ENCODE assay signal across 8 cellular contexts in the genomic region with DNA sequence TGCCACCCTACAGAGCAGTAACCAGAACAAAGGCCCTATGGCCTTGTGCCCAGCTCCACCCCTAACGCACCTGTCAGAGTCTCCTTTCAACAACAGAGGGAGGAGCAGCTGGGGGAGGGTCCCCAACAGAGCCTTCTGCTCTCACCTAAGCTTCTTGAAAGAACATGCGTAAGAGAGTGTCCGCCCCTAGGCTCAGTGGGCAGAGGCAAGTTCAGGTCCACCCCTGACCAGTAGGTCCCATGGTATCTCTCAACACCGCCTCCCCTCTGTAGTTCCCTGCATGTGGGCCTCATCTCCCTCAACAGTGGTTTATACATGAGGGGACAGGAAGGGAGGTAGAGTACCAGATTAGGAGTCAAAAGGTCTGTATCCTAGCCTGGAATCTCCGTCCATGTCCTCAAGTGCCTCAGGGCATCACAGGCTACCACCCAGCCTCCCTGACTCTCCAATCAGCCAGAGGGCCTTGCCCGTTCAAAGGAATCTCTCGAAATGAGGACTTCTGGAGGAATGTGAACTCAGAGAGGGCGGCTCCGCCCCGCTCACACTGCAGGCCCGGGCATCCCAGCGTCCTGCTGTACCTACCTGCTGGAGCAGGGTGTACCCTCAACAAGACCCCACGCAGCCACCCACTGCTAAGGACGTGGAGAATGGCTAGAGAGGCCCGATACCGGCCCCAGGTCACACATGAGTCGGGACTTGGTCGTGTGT. TPM values are rescaled to one million over a fixed set of nuclear protein-coding genes. Genes with fewer than 3 reads are reported as not detected.
DNase-seq lines count a peak whose midpoint lies in the region; ATAC-seq and TF ChIP-seq lines count a peak whose summit lies in the region.

No MANE protein-coding gene starts in this region.

- H3K36me3 ChIP-seq in GM06990 (ENCODE audit: control insufficient read depth, insufficient read depth, low read length) = peaks cover 12% of the 10 kb centered on the region
- peaks cover 19% of the 10 kb centered on the region; the same call in 1 of the 2 replicates for H3K36me3 ChIP-seq in PC-3 (ENCODE audit: low read depth, low read length)
- peaks cover 10 to 14% of the 10 kb centered on the region in 2 experiments for H3K36me3 ChIP-seq in mesenchymal stem cell (ENCODE audit: control insufficient read depth in 1 of 2, insufficient read depth in 2 of 2, low read depth in 1 of 2, low read length in 2 of 2)

- POLR2A ChIA-PET in PC-3 (lab: Charles Lee; ENCODE audit: unreplicated experiment) = interaction anchor here (0.6 kb wide), 1 partner anchor 98 kb away, joined by 6 read pairs; a partner anchor contains a TSS

- no peak overlapping the region for H2BK15ac ChIP-seq in mesenchymal stem cell (ENCODE audit: low read depth, poor library complexity, severe bottlenecking)

- H2AFZ ChIP-seq in PC-3 (ENCODE audit: low read length) (peak overlapping the region; percentile 95), mesenchymal stem cell (ENCODE audit: low read depth, low read length) (no peak overlapping the region)

- no peak overlapping the region for H3K14ac ChIP-seq in mesenchymal stem cell (ENCODE audit: low read length in 2 of 2)

- H3K27ac ChIP-seq in 22Rv1 (peak overlapping the region; percentile 90), PC-3 (ENCODE audit: low read length) (peak overlapping the region; percentile 71), coronary artery (peak overlapping the region; percentile 72 to 87), mesenchymal stem cell (ENCODE audit: low read length, poor library complexity, severe bottlenecking) (no peak overlapping the region)

- H3K9me3 ChIP-seq in PC-3 (ENCODE audit: low read length) = no peaks in the 10 kb centered on the region
- no peaks in the 10 kb centered on the region for H3K9me3 ChIP-seq in mesenchymal stem cell (ENCODE audit: control insufficient read depth, low read length)

- ATAC-seq in HG03442 (IDR thresholded peaks at IDR 0.05; ENCODE audit: unreplicated experiment) (peak; percentile 5), PC-3 (peak; percentile 21), HG03469 (IDR thresholded peaks at IDR 0.05; ENCODE audit: unreplicated experiment) (no peak)

- 13% methylated on average over 18 of the region's 18 CpGs for WGBS in mesenchymal stem cell

- H3K23ac ChIP-seq in mesenchymal stem cell (ENCODE audit: low read length in 2 of 2) = no peak overlapping the region

- no peak overlapping the region for H4K8ac ChIP-seq in mesenchymal stem cell (ENCODE audit: low read length)

- H3K9me2 ChIP-seq in PC-3 (replicated peaks; ENCODE audit: low read length) = no peaks in the 10 kb centered on the region

- H4K91ac ChIP-seq in mesenchymal stem cell (ENCODE audit: low read length) = no peak overlapping the region

- no peak overlapping the region for H2AK5ac ChIP-seq in mesenchymal stem cell (ENCODE audit: low read length, severe bottlenecking)

- no peaks in the 10 kb centered on the region for H3F3A ChIP-seq in PC-3 (ENCODE audit: low read length, unreplicated experiment)

- peak; percentile 22; the same call in 1 of the 2 replicates for TF ChIP-seq CTCF in 22Rv1 (IDR thresholded peaks at IDR 0.05)
- TF ChIP-seq CTCF in GM06990 (IDR thresholded peaks at IDR 0.05; ENCODE audit: insufficient read depth, low read length, poor library complexity, severe bottlenecking) = no peak
- peak; percentile 26; the same call in 1 of the 2 replicates for TF ChIP-seq CTCF in PC-3 (conservative IDR thresholded peaks at IDR 0.05; ENCODE audit: low read depth, low read length)
- TF ChIP-seq CTCF in coronary artery (IDR thresholded peaks at IDR 0.05) = no peak

- H3K27me3 ChIP-seq in GM06990 (replicated peaks; ENCODE audit: control insufficient read depth, insufficient read depth, low read length) (no peaks in the 10 kb centered on the region), PC-3 (ENCODE audit: low read length) (no peaks in the 10 kb centered on the region), mesenchymal stem cell (ENCODE audit: control insufficient read depth in 1 of 2, insufficient read depth in 1 of 2, low read length in 2 of 2) (no peaks in the 10 kb centered on the region)

- DNase-seq in GM06990 (ENCODE audit: extremely low read depth, insufficient read length) (no peak), PC-3 (peak; percentile 67), coronary artery (ENCODE audit: low spot score) (no peak), mesenchymal stem cell (peak; percentile 25)
- no peak for DNase-seq in activated effector memory CD4-positive, alpha-beta T cell treated with Interleukin-2 at 50 U/mL for 16 hours

- H3K4ac ChIP-seq in mesenchymal stem cell (ENCODE audit: low read depth in 1 of 2, low read length in 2 of 2) = no peak overlapping the region

- H3K18ac ChIP-seq in mesenchymal stem cell (ENCODE audit: low read depth in 1 of 2, low read length in 2 of 2) = no peak overlapping the region

- intact Hi-C loops in PC-3 (cut with micrococcal nuclease) = loop anchor here (1.0 to 5.0 kb wide), 5 partner anchors 18 to 134 kb away; a partner anchor contains a TSS

- H2BK120ac ChIP-seq in mesenchymal stem cell (ENCODE audit: low read depth, low read length) = no peak overlapping the region

- CTCF ChIA-PET in PC-3 (lab: Charles Lee) = interaction anchor here (0.7 to 1.3 kb wide), 4 partner anchors 9 to 152 kb away, joined by 3 to 6 read pairs (median 4); no protein-coding TSS in a partner anchor

- H3K4me2 ChIP-seq in PC-3 (ENCODE audit: low read length) (peak overlapping the region; percentile 96), mesenchymal stem cell (ENCODE audit: low read length, poor library complexity, severe bottlenecking) (peak overlapping the region; percentile 98)

- no peaks in the 10 kb centered on the region for H4K20me1 ChIP-seq in PC-3 (ENCODE audit: low read length)

- H3K79me2 ChIP-seq in PC-3 (ENCODE audit: low read length) = peaks cover 31% of the 10 kb centered on the region

- H2BK12ac ChIP-seq in mesenchymal stem cell (ENCODE audit: low read length in 2 of 2) = no peak overlapping the region

- BruUV-seq in PC-3 (replicated peaks; lab: Mats Ljungman, UMichigan) = TSS peak; percentile 48

- peaks cover 21% of the 10 kb centered on the region for H3K79me1 ChIP-seq in mesenchymal stem cell (replicated peaks; ENCODE audit: low read length, poor library complexity, severe bottlenecking)

- H2BK5ac ChIP-seq in mesenchymal stem cell (ENCODE audit: low read depth, low read length, poor library complexity, severe bottlenecking) = no peak overlapping the region

- H3K4me3 ChIP-seq in GM06990 (replicated peaks; ENCODE audit: low read depth, low read length) (peak overlapping the region; percentile 82), PC-3 (ENCODE audit: low read length) (peak overlapping the region; percentile 89), coronary artery (peak overlapping the region; percentile 74), mesenchymal stem cell (ENCODE audit: insufficient read depth in 1 of 2, low read depth in 1 of 2, low read length in 2 of 2) (peak overlapping the region; percentile 86 to 87)

- H3K4me1 ChIP-seq in PC-3 (ENCODE audit: insufficient read depth, low read length) (peaks cover 17% of the 10 kb centered on the region), mesenchymal stem cell (ENCODE audit: control insufficient read depth, insufficient read depth, low read depth, low read length) (peaks cover 13% of the 10 kb centered on the region)

- H3K9ac ChIP-seq in PC-3 (ENCODE audit: low read length) = peak overlapping the region; percentile 87
- H3K9ac ChIP-seq in mesenchymal stem cell (ENCODE audit: low read length) = peak overlapping the region; percentile 95

RNA-seq across cellular contexts. Expression of a gene that starts 0.7 kb away (rescaled TPM):
- total RNA-seq in PC-3 (2014; rRNA removed) = 41.5 and 43.0 TPM in 2 replicates
- 2.7 TPM for polyA plus RNA-seq in mesenchymal stem cell (2013, experiment 1 of 2)
- 2.4 TPM for polyA plus RNA-seq in mesenchymal stem cell (2013, experiment 2 of 2)

RNA-seq across cellular contexts. Expression of a gene that starts 44.4 kb away (rescaled TPM):
- 63.5 and 69.5 TPM in 2 replicates for total RNA-seq in PC-3 (2014; rRNA removed)
- polyA plus RNA-seq in mesenchymal stem cell (2013, experiment 1 of 2) = 64.5 TPM
- polyA plus RNA-seq in mesenchymal stem cell (2013, experiment 2 of 2) = 61.9 TPM

Comparison
In these comparisons a context has a peak if more than half of its experiments do, and no peak if none do; other contexts are left out.
1. CTCF ChIP-seq: peak in 22Rv1 (single experiment) and PC-3 (single experiment); none in GM06990 (single experiment) and coronary artery (single experiment).
2. DNase-seq: peak in PC-3 (single experiment) and mesenchymal stem cell (single experiment); none in GM06990 (single experiment), coronary artery (single experiment) and activated effector memory CD4-positive, alpha-beta T cell treated with Interleukin-2 at 50 U/mL for 16 hours (single experiment).
3. Peak in every context shown above with its lines, with median percentiles within 50 percentile points of each other: H3K4me3 ChIP-seq.